Comparison of ENCODE assay signal across 8 cellular contexts in genomic region chr4:12729384-12729783, GRCh38.
DNase-seq lines count a peak whose midpoint lies in the region; FAIRE-seq and TF ChIP-seq lines count a peak whose summit lies in the region.

No MANE protein-coding gene starts in this region.

- no peaks in the 10 kb centered on the region for H3K27me3 ChIP-seq in GM23248 (replicated peaks; ENCODE audit: insufficient read depth)
- peaks cover 0 to 12% (median 0%) of the 10 kb centered on the region in 4 donors for H3K27me3 ChIP-seq in esophagus squamous epithelium
- no peaks in the 10 kb centered on the region for H3K27me3 ChIP-seq in ascending aorta

- TF ChIP-seq CTCF in C4-2B (conservative IDR thresholded peaks at IDR 0.05) = peak; percentile 51
- peak in 2 of 6 experiments; percentile 27 to 41 for TF ChIP-seq CTCF in esophagus squamous epithelium (IDR thresholded peaks at IDR 0.05)
- TF ChIP-seq CTCF in ascending aorta (IDR thresholded peaks at IDR 0.05) = peak in 1 of 3 experiments; percentile 37

- peak; percentile 53 for DNase-seq in GM23248
- peak; percentile 16 for DNase-seq in SK-N-DZ (ENCODE audit: low spot score)
- no peak for DNase-seq in esophagus squamous epithelium (lab: John Stamatoyannopoulos, UW)
- no peak for DNase-seq in DMS114 treated with DMSO at 0.1 percent for 48 hours (lab: John Stamatoyannopoulos, UW; ENCODE audit: unreplicated experiment)
- no peak for DNase-seq in ascending aorta (ENCODE audit: low spot score in 2 of 2)
- DNase-seq in stimulated activated CD4-positive, alpha-beta T cell treated with anti-CD3 and anti-CD28 coated beads, Interleukin-4, amount 100 ng/mL, for 4 hours = no peak

- no peaks in the 10 kb centered on the region for H3K9me2 ChIP-seq in GM23248 (ENCODE audit: insufficient read depth)

- H3K36me3 ChIP-seq in GM23248 (ENCODE audit: low read depth) = no peaks in the 10 kb centered on the region
- H3K36me3 ChIP-seq in esophagus squamous epithelium = no peaks in the 10 kb centered on the region
- no peaks in the 10 kb centered on the region for H3K36me3 ChIP-seq in ascending aorta

- H3K9me3 ChIP-seq in GM23248 (ENCODE audit: low read depth) (no peaks in the 10 kb centered on the region), esophagus squamous epithelium (no peaks in the 10 kb centered on the region), ascending aorta (no peaks in the 10 kb centered on the region)

- WGBS in GM23248 (ENCODE audit: low coverage in 1 of 2, low lambda C conversion rate in 2 of 2, missing lambda C conversion rate in 2 of 2), 2 experiments = 0 to 4% methylated on average over 1 of the region's 1 CpG
- WGBS in esophagus squamous epithelium, 2 donors = 0% methylated on average over 1 of the region's 1 CpG

- in situ Hi-C loops in GM23248 (cut with MboI) = no loop called here

- peak; percentile 94 for FAIRE-seq in islet of Langerhans (lab: Jason Lieb, UNC)

- H3K27ac ChIP-seq in C4-2B (no peak overlapping the region), GM23248 (no peak overlapping the region), esophagus squamous epithelium (no peak overlapping the region), ascending aorta (no peak overlapping the region)

- H3K4me2 ChIP-seq in GM23248 (ENCODE audit: unreplicated experiment) = no peak overlapping the region

- intact Hi-C loops in esophagus squamous epithelium (cut with DNase I) (no loop called here), ascending aorta (cut with DNase I) (loop anchor here (10.0 kb wide), 1 partner anchor 815 kb away; the partner anchor contains the start of gene NKX3-2)

- no peak overlapping the region for H2AFZ ChIP-seq in GM23248

- H3K9ac ChIP-seq in GM23248 = no peak overlapping the region

- no peaks in the 10 kb centered on the region for H4K20me1 ChIP-seq in GM23248 (ENCODE audit: insufficient read depth)

- H3F3A ChIP-seq in GM23248 (ENCODE audit: insufficient read depth) = no peaks in the 10 kb centered on the region

- no peak for TF ChIP-seq POLR2A in esophagus squamous epithelium (IDR thresholded peaks at IDR 0.05)

- H3K4me3 ChIP-seq in GM23248 (no peak overlapping the region), esophagus squamous epithelium (no peak overlapping the region), ascending aorta (no peak overlapping the region)

- H3K79me2 ChIP-seq in GM23248 (ENCODE audit: insufficient read depth) = no peaks in the 10 kb centered on the region

- H3K4me1 ChIP-seq in GM23248 (ENCODE audit: insufficient read depth) = no peaks in the 10 kb centered on the region
- no peaks in the 10 kb centered on the region for H3K4me1 ChIP-seq in esophagus squamous epithelium
- no peaks in the 10 kb centered on the region for H3K4me1 ChIP-seq in ascending aorta

Comparison
In these comparisons a context has a peak if more than half of its experiments do, and no peak if none do; other contexts are left out.
1. DNase-seq: peak in GM23248 (single experiment) and SK-N-DZ (single experiment); none in esophagus squamous epithelium (single experiment), DMS114 treated with DMSO at 0.1 percent for 48 hours (single experiment), ascending aorta (0 of 2) and stimulated activated CD4-positive, alpha-beta T cell treated with anti-CD3 and anti-CD28 coated beads, Interleukin-4, amount 100 ng/mL, for 4 hours (0 of 2).